In genomic region chr21:41926807-41927171, GRCh38 we compare ENCODE assay signal across 8 cellular contexts. TPM values are rescaled to one million over a fixed set of nuclear protein-coding genes. Genes with fewer than 3 reads are reported as not detected.
DNase-seq lines count a peak whose midpoint lies in the region; ATAC-seq and TF ChIP-seq lines count a peak whose summit lies in the region.

No MANE protein-coding gene starts in this region.

- in situ Hi-C loops in brain microvascular endothelial cell (cut with HindIII; ENCODE audit: low pct_ligation_motif_present, low sequenced_read_pairs): no loop called here

- H3K27me3 ChIP-seq in AG04450 (ENCODE audit: control insufficient read depth, insufficient read depth, low read length) (no peaks in the 10 kb centered on the region), brain microvascular endothelial cell (replicated peaks) (no peaks in the 10 kb centered on the region)

- H3K36me3 Mint-ChIP-seq in naive B cell: no peaks in the 10 kb centered on the region

- H3K36me3 ChIP-seq in brain microvascular endothelial cell (replicated peaks): no peaks in the 10 kb centered on the region

- POLR2A ChIA-PET in AG04450 (lab: Yijun Ruan, JAX): interaction anchor here (0.7 kb wide), 1 partner anchor 927 kb away, joined by 3 read pairs; no protein-coding TSS in a partner anchor

- ATAC-seq in HG02798 (IDR thresholded peaks at IDR 0.05; ENCODE audit: poor library complexity, unreplicated experiment) (peak; percentile 6), naive B cell (ENCODE audit: low read depth in 2 of 2) (no peak), GM18502 (IDR thresholded peaks at IDR 0.05; ENCODE audit: poor library complexity, unreplicated experiment) (no peak), HG03354 (IDR thresholded peaks at IDR 0.05; ENCODE audit: poor library complexity, severe bottlenecking, unreplicated experiment) (no peak)

- no peak for DNase-seq in AG04450 (ENCODE audit: low read depth, low spot score)
- no peak for DNase-seq in brain microvascular endothelial cell
- DNase-seq in naive B cell: no peak
- no peak for DNase-seq in NCI-H1436 (lab: John Stamatoyannopoulos, UW)
- no peak for DNase-seq in NCI-H1105 (lab: John Stamatoyannopoulos, UW)

- H3K27ac ChIP-seq in AG04450 (ENCODE audit: low read depth, low read length) (no peak overlapping the region), brain microvascular endothelial cell (peak overlapping the region; percentile 98)

- H3K9me3 ChIP-seq in AG04450 (ENCODE audit: control insufficient read depth, insufficient read depth, low read length): no peaks in the 10 kb centered on the region

- H3K4me1 Mint-ChIP-seq in naive B cell: peaks cover 56 to 94% (median 74%) of the 10 kb centered on the region in 3 donors

- CTCF ChIA-PET in AG04450 (lab: Charles Lee): interaction anchor here (1.6 to 2.1 kb wide), 2 partner anchors 181 to 190 kb away, joined by 5 to 9 read pairs; no protein-coding TSS in a partner anchor

- no peaks in the 10 kb centered on the region for H3K27me3 Mint-ChIP-seq in naive B cell

- H3K9me3 Mint-ChIP-seq in naive B cell: no peaks in the 10 kb centered on the region

- peak overlapping the region; percentile 98 to 99 (median 99) for H3K27ac Mint-ChIP-seq in naive B cell

- TF ChIP-seq CTCF in AG04450 (IDR thresholded peaks at IDR 0.05; ENCODE audit: low read depth, low read length): no peak
- TF ChIP-seq CTCF in brain microvascular endothelial cell (IDR thresholded peaks at IDR 0.05; ENCODE audit: low read depth, low read length, missing control alignments): no peak

- H3K4me3 ChIP-seq in AG04450 (ENCODE audit: low read depth, low read length) (peak overlapping the region; percentile 51; the same call in 1 of the 2 replicates), brain microvascular endothelial cell (ENCODE audit: low read depth, low read length) (peak overlapping the region; percentile 41)

- peak overlapping the region; percentile 88 to 98 (median 94) for H3K4me3 Mint-ChIP-seq in naive B cell

RNA-seq across cellular contexts. Expression of gene C2CD2, which starts 27.0 kb away (rescaled TPM):
- polyA plus RNA-seq in AG04450 (2011; rRNA removed) (25.3 and 25.4 TPM in 2 replicates), naive B cell (ENCODE audit: low read depth in 6 of 6) (1 to 10 TPM in 5 of 6 donors, not detected in 1; 2.6 to 4.6 (median 3.4) TPM)
- 68.6 and 87.4 TPM in 2 replicates for polyA minus RNA-seq in AG04450 (2011; rRNA and poly(A)+ RNA removed)

RNA-seq across cellular contexts. Expression of gene PRDM15, which starts 47.6 kb away (rescaled TPM):
- polyA plus RNA-seq in AG04450 (2011; rRNA removed): 5.1 and 6.5 TPM in 2 replicates
- polyA minus RNA-seq in AG04450 (2011; rRNA and poly(A)+ RNA removed): 8.1 and 16.2 TPM in 2 replicates
- 1 to 10 TPM in 4 of 6 donors, under 1 TPM in 1, not detected in 1; 0.91 to 3.7 (median 1.4) TPM for polyA plus RNA-seq in naive B cell (ENCODE audit: low read depth in 6 of 6)
